Comparison of ENCODE assay signal across 7 cellular contexts in the genomic region with DNA sequence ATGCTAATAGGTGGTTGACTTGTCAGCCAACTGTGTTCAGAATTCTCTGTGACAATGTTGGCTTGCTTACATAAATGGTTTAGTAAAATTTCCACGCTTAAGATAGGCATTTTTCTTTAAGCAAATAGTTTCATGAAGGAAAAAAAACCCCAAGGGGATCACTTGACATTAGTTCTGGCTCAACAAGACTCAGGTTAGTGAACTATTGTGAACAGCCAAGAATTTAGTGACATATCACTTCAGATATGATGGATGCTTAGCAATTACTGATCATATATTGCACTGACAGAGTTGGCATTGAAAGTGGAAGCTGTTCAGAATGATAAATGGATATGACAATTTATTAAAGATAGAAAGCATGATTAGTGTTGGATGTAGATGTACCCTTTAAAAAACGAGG.
"Had no signal": no experiment of that assay in that cellular context is flagged by ENCODE, and none has a peak within 500 bp of the region (broad histone marks: within the 10 kb centered on the region; RNA-seq: fewer than 3 reads in every experiment).

No MANE protein-coding gene starts in this region.

- FAIRE-seq: GM12878, GM12891, GM12892, GM18507, GM19239 had no signal

- DNase-seq: GDM1, GF-D8 had no signal

- ATAC-seq: GM12878 had no signal

- H3K4me3 ChIP-seq: GM12878 had no signal
